25 cellular contexts compared by ENCODE assay signal in genomic region chr1:164999135-164999534, GRCh38.
"Had no signal": no experiment of that assay in that cellular context is flagged by ENCODE, and none has a peak within 500 bp of the region (broad histone marks: within the 10 kb centered on the region; RNA-seq: fewer than 3 reads in every experiment).

No MANE protein-coding gene starts in this region.

- FAIRE-seq: astrocyte, TTC549 had no signal

- H3K9me3 ChIP-seq: Peyer's patch, SJSA1 had no signal

- H3K27me3 ChIP-seq: Peyer's patch, SJSA1 had no signal

- H3K27ac ChIP-seq: Peyer's patch, SJSA1 had no signal

- H3K4me3 ChIP-seq: Peyer's patch, SJSA1 had no signal

- DNase-seq: activated CD4-positive, alpha-beta memory T cell treated with anti-CD3 and anti-CD28 coated beads, Interleukin-2, amount 10 ng/mL, durations not matched to agents 7 days and 5 days; activated CD4-positive, alpha-beta T cell treated with anti-CD3 and anti-CD28 coated beads, Interleukin-2, amount 50 U/mL, for 1 hour; activated CD4-positive, CD25-positive, alpha-beta regulatory T cell; activated gamma-delta T cell; activated naive CD4-positive, alpha-beta T cell treated with anti-CD3 and anti-CD28 coated beads for 36 hours; activated T-cell treated with anti-CD3 and anti-CD28 coated beads for 4 hours; activated T-cell treated with anti-CD3 and anti-CD28 coated beads, Interleukin-2, amount 50 U/mL, for 48 hours; amygdala; caudate nucleus; NCI-H1092; NCI-H1417; NCI-H1930; NCI-H345; NCI-H510A; NCI-H526 treated with DMSO at 0.1 percent for 48 hours; NCI-H82; NK-92 treated with Interleukin-12 subunit alpha and Interleukin-12 subunit beta, amount 100 ng/mL, for 24 hours; OCI-M1; Peyer's patch; SHP77; T-helper 9 cell had no signal

- ATAC-seq: activated T-helper 17 cell treated with anti-CD3 and anti-CD28 coated beads, Interleukin-2, amount 50 U/mL, for 72 hours had no signal

- H3K36me3 ChIP-seq: Peyer's patch, SJSA1 had no signal

- H3K4me1 ChIP-seq: Peyer's patch, SJSA1 had no signal
